In genomic region chr12:52032431-52032796, GRCh38 we compare ENCODE assay signal across 8 cellular contexts. TPM values are rescaled to one million over a fixed set of nuclear protein-coding genes. Genes with fewer than 3 reads are reported as not detected.
DNase-seq lines count a peak whose midpoint lies in the region; ATAC-seq and TF ChIP-seq lines count a peak whose summit lies in the region.

No MANE protein-coding gene starts in this region.

- peak overlapping the region; percentile 82 to 96 (median 90) for H3K27ac Mint-ChIP-seq in CD4-positive, CD25-positive, alpha-beta regulatory T cell
- H3K27ac Mint-ChIP-seq in MCF 10A (ENCODE audit: low read depth, unreplicated experiment): peak overlapping the region; percentile 83
- H3K27ac Mint-ChIP-seq in stimulated activated naive B cell treated with anti-CD40 and anti-IgM and Interleukin-4, amounts not matched to agents 10 μg/mL and 1 μg/mL and 100 μg/mL, for 72 hours: peak overlapping the region; percentile 91

- peaks cover 8% of the 10 kb centered on the region for H3K27me3 Mint-ChIP-seq in CD4-positive, CD25-positive, alpha-beta regulatory T cell
- H3K27me3 Mint-ChIP-seq in MCF 10A (ENCODE audit: insufficient read depth, unreplicated experiment): peaks cover 10% of the 10 kb centered on the region
- no peaks in the 10 kb centered on the region for H3K27me3 Mint-ChIP-seq in stimulated activated naive B cell treated with anti-CD40 and anti-IgM and Interleukin-4, amounts not matched to agents 10 μg/mL and 1 μg/mL and 100 μg/mL, for 72 hours

- intact Hi-C loops in MCF 10A (cut with micrococcal nuclease): no loop called here

- H3K9me3 Mint-ChIP-seq in CD4-positive, CD25-positive, alpha-beta regulatory T cell: no peaks in the 10 kb centered on the region
- no peaks in the 10 kb centered on the region for H3K9me3 Mint-ChIP-seq in MCF 10A (ENCODE audit: unreplicated experiment)
- H3K9me3 Mint-ChIP-seq in stimulated activated naive B cell treated with anti-CD40 and anti-IgM and Interleukin-4, amounts not matched to agents 10 μg/mL and 1 μg/mL and 100 μg/mL, for 72 hours: no peaks in the 10 kb centered on the region

- TF ChIP-seq CTCF in MCF 10A (IDR thresholded peaks at IDR 0.05; ENCODE audit: unreplicated experiment): no peak

- CTCF ChIA-PET in MCF 10A (lab: Yijun Ruan, JAX): interaction anchor here (0.5 to 17.1 kb wide), 11 partner anchors 8 to 1974 kb away, joined by 3 to 560 read pairs (median 5); partner anchors contain the start of genes ATG101, NR4A1 and SMIM41

- peak overlapping the region; percentile 86 for H3K27ac ChIP-seq in CD4-positive, CD25-positive, alpha-beta regulatory T cell (ENCODE audit: insufficient read depth, low read length, poor library complexity, severe bottlenecking)
- peak overlapping the region; percentile 96 for H3K27ac ChIP-seq in layer of hippocampus (ENCODE audit: low read depth, low read length)

- peaks cover 6 to 30% (median 19%) of the 10 kb centered on the region in 4 donors for H3K4me1 Mint-ChIP-seq in CD4-positive, CD25-positive, alpha-beta regulatory T cell
- H3K4me1 Mint-ChIP-seq in MCF 10A (ENCODE audit: insufficient read depth, unreplicated experiment): peaks cover 10% of the 10 kb centered on the region
- peaks cover 44 to 71% of the 10 kb centered on the region in 2 donors for H3K4me1 Mint-ChIP-seq in stimulated activated naive B cell treated with anti-CD40 and anti-IgM and Interleukin-4, amounts not matched to agents 10 μg/mL and 1 μg/mL and 100 μg/mL, for 72 hours

- BruUV-seq in MCF 10A (replicated peaks; lab: Mats Ljungman, UMichigan): TSS peak; percentile 72

- no peaks in the 10 kb centered on the region for H3K36me3 Mint-ChIP-seq in CD4-positive, CD25-positive, alpha-beta regulatory T cell
- H3K36me3 Mint-ChIP-seq in MCF 10A (ENCODE audit: insufficient read depth, unreplicated experiment): no peaks in the 10 kb centered on the region
- H3K36me3 Mint-ChIP-seq in stimulated activated naive B cell treated with anti-CD40 and anti-IgM and Interleukin-4, amounts not matched to agents 10 μg/mL and 1 μg/mL and 100 μg/mL, for 72 hours: no peaks in the 10 kb centered on the region

- peaks cover 30% of the 10 kb centered on the region for H3K4me1 ChIP-seq in CD4-positive, CD25-positive, alpha-beta regulatory T cell (ENCODE audit: control insufficient read depth, insufficient read depth, low read length, poor library complexity, severe bottlenecking)

- H3K9me3 ChIP-seq in CD4-positive, CD25-positive, alpha-beta regulatory T cell (ENCODE audit: control insufficient read depth in 2 of 2, low read length in 2 of 2): no peaks in the 10 kb centered on the region

- no peak for DNase-seq in CD4-positive, CD25-positive, alpha-beta regulatory T cell
- peak; percentile 68 for DNase-seq in M059J (ENCODE audit: low read depth)
- peak; percentile 39 for DNase-seq in MCF 10A (ENCODE audit: unreplicated experiment)
- no peak for DNase-seq in stimulated activated naive B cell treated with anti-CD40 and anti-IgM and Interleukin-4, amounts not matched to agents 10 μg/mL and 1 μg/mL and 100 μg/mL, for 72 hours
- DNase-seq in COLO668 (lab: John Stamatoyannopoulos, UW; ENCODE audit: unreplicated experiment): no peak

- ATAC-seq in CD4-positive, CD25-positive, alpha-beta regulatory T cell (ENCODE audit: low read depth in 2 of 2): no peak
- ATAC-seq in stimulated activated naive B cell treated with anti-CD40 and anti-IgM and Interleukin-4, amounts not matched to agents 10 μg/mL and 1 μg/mL and 100 μg/mL, for 72 hours (replicated peaks): peak; percentile 26 to 35
- ATAC-seq in GM19455 (IDR thresholded peaks at IDR 0.05; ENCODE audit: unreplicated experiment) (no peak), HG02623 (IDR thresholded peaks at IDR 0.05; ENCODE audit: unreplicated experiment) (no peak)

- H3K4me3 ChIP-seq in CD4-positive, CD25-positive, alpha-beta regulatory T cell (ENCODE audit: low read depth, low read length): peak overlapping the region; percentile 63

- no peaks in the 10 kb centered on the region for H3K27me3 ChIP-seq in CD4-positive, CD25-positive, alpha-beta regulatory T cell (ENCODE audit: control insufficient read depth, insufficient read depth, low read length)
- H3K27me3 ChIP-seq in layer of hippocampus (ENCODE audit: control insufficient read depth, insufficient read depth, low read length): no peaks in the 10 kb centered on the region

- peak overlapping the region; percentile 70 to 95 (median 87) for H3K4me3 Mint-ChIP-seq in CD4-positive, CD25-positive, alpha-beta regulatory T cell
- peak overlapping the region; percentile 71 for H3K4me3 Mint-ChIP-seq in MCF 10A (ENCODE audit: unreplicated experiment)
- peak overlapping the region; percentile 72 to 82 for H3K4me3 Mint-ChIP-seq in stimulated activated naive B cell treated with anti-CD40 and anti-IgM and Interleukin-4, amounts not matched to agents 10 μg/mL and 1 μg/mL and 100 μg/mL, for 72 hours

- no peaks in the 10 kb centered on the region for H3K36me3 ChIP-seq in CD4-positive, CD25-positive, alpha-beta regulatory T cell (ENCODE audit: control insufficient read depth, insufficient read depth, low read length)

- POLR2A ChIA-PET in MCF 10A (lab: Yijun Ruan, JAX): interaction anchor here (0.6 to 3.2 kb wide), 15 partner anchors 9 to 661 kb away, joined by 3 to 36 read pairs (median 4); partner anchors contain the start of genes ATG101, KRT6A and NR4A1

RNA-seq across cellular contexts. Expression of gene NR4A1, which starts 18.8 kb away (rescaled TPM):
- 143 TPM for total RNA-seq in CD4-positive, CD25-positive, alpha-beta regulatory T cell
- polyA plus RNA-seq in CD4-positive, CD25-positive, alpha-beta regulatory T cell: under 1 TPM; 0.22 to 0.54 (median 0.47) TPM
- 0.84 and 2.5 TPM in 2 replicates for total RNA-seq in M059J (2014; rRNA removed; shearing (Covaris generic))
- total RNA-seq in MCF 10A (2022): 0.69 and 2.9 TPM in 2 replicates

RNA-seq across cellular contexts. Expression of gene TAMALIN, which starts 25.7 kb away (rescaled TPM):
- total RNA-seq in CD4-positive, CD25-positive, alpha-beta regulatory T cell: 253 TPM
- polyA plus RNA-seq in CD4-positive, CD25-positive, alpha-beta regulatory T cell: 1 to 10 TPM in 2 of 4 donors, under 1 TPM in 2; 0.37 to 4.3 (median 0.91) TPM
- 0.10 and 0.25 TPM in 2 replicates for total RNA-seq in M059J (2014; rRNA removed; shearing (Covaris generic))
- total RNA-seq in MCF 10A (2022): 0.39 TPM in 1 of 2 replicates, not detected in the other

RNA-seq across cellular contexts. Expression of gene ATG101, which starts 37.4 kb away (rescaled TPM):
- total RNA-seq in CD4-positive, CD25-positive, alpha-beta regulatory T cell: 33.5 TPM
- polyA plus RNA-seq in CD4-positive, CD25-positive, alpha-beta regulatory T cell: 10 to 100 TPM; 30.1 to 38.2 (median 34.8) TPM
- total RNA-seq in M059J (2014; rRNA removed; shearing (Covaris generic)): 52.6 and 62.0 TPM in 2 replicates
- 64.2 and 66.9 TPM in 2 replicates for total RNA-seq in MCF 10A (2022)

RNA-seq across cellular contexts. Expression of gene SMIM41, which starts 47.1 kb away (rescaled TPM):
- 0.54 TPM for total RNA-seq in CD4-positive, CD25-positive, alpha-beta regulatory T cell
- not detected for polyA plus RNA-seq in CD4-positive, CD25-positive, alpha-beta regulatory T cell
- total RNA-seq in M059J (2014; rRNA removed; shearing (Covaris generic)): not detected in 2 replicates
- total RNA-seq in MCF 10A (2022): not detected in 2 replicates

Comparison
In these comparisons a context has a peak if more than half of its experiments do, and no peak if none do; other contexts are left out.
1. ATAC-seq: peak in stimulated activated naive B cell treated with anti-CD40 and anti-IgM and Interleukin-4, amounts not matched to agents 10 μg/mL and 1 μg/mL and 100 μg/mL, for 72 hours (2 of 2); none in CD4-positive, CD25-positive, alpha-beta regulatory T cell (0 of 2), GM19455 (single experiment) and HG02623 (single experiment).
2. DNase-seq: peak in M059J (single experiment) and MCF 10A (single experiment); none in CD4-positive, CD25-positive, alpha-beta regulatory T cell (0 of 3), stimulated activated naive B cell treated with anti-CD40 and anti-IgM and Interleukin-4, amounts not matched to agents 10 μg/mL and 1 μg/mL and 100 μg/mL, for 72 hours (single experiment) and COLO668 (single experiment).
3. RNA of gene NR4A1, which starts 18.8 kb away (total RNA-seq): 143 TPM in CD4-positive, CD25-positive, alpha-beta regulatory T cell (single experiment); 0.69 to 2.9 TPM in MCF 10A and 0.84 to 2.5 TPM in M059J; every median in the first group is over 10 times any median in the second.
4. RNA of gene TAMALIN, which starts 25.7 kb away (total RNA-seq): 253 TPM in CD4-positive, CD25-positive, alpha-beta regulatory T cell (single experiment); 0.10 to 0.25 TPM in M059J and 0.39 TPM in MCF 10A; every median in the first group is over 100 times any median in the second.
5. Peak in every context shown above with its lines, with median percentiles within 50 percentile points of each other: H3K27ac Mint-ChIP-seq and H3K4me3 Mint-ChIP-seq.